In the genomic region with DNA sequence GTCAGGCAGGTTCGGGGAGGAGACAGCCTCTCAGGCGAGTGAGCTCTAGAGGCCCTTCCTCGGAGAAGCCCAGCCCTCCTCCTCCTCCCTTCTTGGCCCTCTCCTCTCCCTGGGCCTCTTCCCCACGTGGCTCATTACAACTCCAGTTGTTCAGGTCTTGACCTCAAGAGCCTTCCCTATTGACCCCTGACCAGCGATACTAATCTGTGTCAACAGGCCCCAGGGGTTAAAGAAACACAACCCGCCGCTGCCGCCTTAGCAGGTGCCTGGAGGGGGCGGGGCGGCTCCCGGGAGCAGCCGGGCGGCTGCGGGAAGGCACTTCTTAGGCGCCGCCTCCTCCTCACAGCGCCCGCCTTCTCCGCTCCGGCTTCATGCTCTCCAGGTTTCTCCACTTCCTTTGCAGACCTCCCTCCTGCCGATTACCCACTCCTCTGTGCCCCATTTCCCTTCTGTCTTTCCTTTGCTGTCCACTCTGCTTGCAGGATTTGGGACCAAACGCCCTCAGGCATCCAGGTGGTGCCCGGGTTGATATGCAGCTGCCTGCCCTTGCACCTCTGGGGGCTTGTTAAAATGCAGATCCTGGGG, we compare ENCODE assay signal across 8 cellular contexts. TPM values are rescaled to one million over a fixed set of nuclear protein-coding genes. Genes with fewer than 3 reads are reported as not detected.
DNase-seq lines count a peak whose midpoint lies in the region; ATAC-seq lines count a peak whose summit lies in the region.

No MANE protein-coding gene starts in this region.

- ATAC-seq in sciatic nerve (peak; percentile 53), GM19395 (IDR thresholded peaks at IDR 0.05; ENCODE audit: unreplicated experiment) (no peak)

- intact Hi-C loops in head of caudate nucleus (cut with DNase I) (no loop called here), sciatic nerve (cut with DNase I) (no loop called here)

- DNase-seq in D341Med (ENCODE audit: low spot score): peak; percentile 86
- peak; percentile 22 for DNase-seq in M059J (ENCODE audit: low read depth)
- peak; percentile 6 for DNase-seq in activated CD4-positive, alpha-beta T cell treated with anti-CD3 and anti-CD28 coated beads, Interleukin-2, amount 50 U/mL, for 1 hour
- DNase-seq in head of caudate nucleus: peak in 22 of 42 donors; percentile 45 to 79 (median 65)
- peak; percentile 85 for DNase-seq in sciatic nerve (ENCODE audit: low spot score)
- DNase-seq in HuH-7.5 (ENCODE audit: low spot score): no peak
- DNase-seq in epidermal melanocyte (ENCODE audit: insufficient read length, low spot score): no peak

RNA-seq across cellular contexts. Expression of a gene that starts 51.0 kb away (rescaled TPM):
- total RNA-seq in M059J (2014; rRNA removed; shearing (Covaris generic)): not detected in 2 replicates
- total RNA-seq in sciatic nerve: 20.2 TPM

RNA-seq across cellular contexts. Expression of a gene that starts 56.4 kb away (rescaled TPM):
- 38.5 and 52.0 TPM in 2 replicates for total RNA-seq in M059J (2014; rRNA removed; shearing (Covaris generic))
- total RNA-seq in sciatic nerve: 131 TPM

Comparison
In these comparisons a context has a peak if more than half of its experiments do, and no peak if none do; other contexts are left out.
1. DNase-seq: peak in D341Med (single experiment), M059J (single experiment), activated CD4-positive, alpha-beta T cell treated with anti-CD3 and anti-CD28 coated beads, Interleukin-2, amount 50 U/mL, for 1 hour (single experiment), head of caudate nucleus (22 of 42) and sciatic nerve (single experiment); none in HuH-7.5 (single experiment) and epidermal melanocyte (single experiment).
2. RNA of a gene that starts 51.0 kb away (total RNA-seq): 20.2 TPM in sciatic nerve (single experiment); not detected in M059J; every median in the first group is over 10 times any median in the second.